ENCODE assay signal across 8 cellular contexts in the genomic region with DNA sequence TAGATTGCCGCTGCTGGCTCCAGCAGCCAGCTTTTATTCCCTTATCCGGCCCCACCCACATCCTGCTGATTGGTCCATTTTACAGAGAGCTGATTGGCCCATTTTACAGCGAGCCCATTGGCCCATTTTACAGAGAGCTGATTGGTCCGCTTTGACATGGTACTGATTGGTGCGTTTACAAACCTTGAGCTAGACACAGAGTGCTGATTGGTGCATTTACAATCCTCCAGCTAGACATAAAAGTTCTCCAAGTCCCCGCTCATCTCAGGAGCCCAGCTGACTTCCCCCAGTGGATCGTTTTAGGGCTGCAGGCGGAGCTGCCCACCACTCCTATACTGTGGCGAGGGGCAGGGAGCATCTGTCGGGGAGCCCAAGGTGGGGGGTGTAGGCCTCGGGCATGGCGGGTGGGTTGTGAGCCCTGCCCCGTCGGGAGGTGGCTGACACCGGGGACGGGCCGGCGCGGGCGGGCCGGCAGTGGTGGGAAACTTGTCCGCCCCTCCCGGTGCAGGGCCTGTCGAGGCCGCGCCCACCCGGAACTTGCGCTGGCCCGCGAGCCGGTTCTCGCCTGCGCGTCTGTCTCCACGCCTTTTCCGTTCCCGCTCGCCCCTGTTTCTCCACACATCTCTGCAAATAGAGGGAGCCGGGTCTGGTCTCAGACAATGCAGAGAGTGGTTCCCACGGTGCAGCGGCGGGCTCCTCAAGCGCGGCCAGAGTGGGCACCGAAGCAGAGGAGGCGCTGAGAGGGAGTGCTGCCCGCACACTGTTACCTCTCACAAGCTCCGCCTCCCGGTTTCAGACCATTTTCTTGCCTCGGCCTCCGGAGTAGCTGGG.
DNase-seq lines count a peak whose midpoint lies in the region; ATAC-seq, FAIRE-seq and TF ChIP-seq lines count a peak whose summit lies in the region.

No MANE protein-coding gene starts in this region.

- TF ChIP-seq POLR2A in GM18505 (IDR thresholded peaks at IDR 0.05; ENCODE audit: borderline replicate concordance, extremely low read depth, insufficient read depth, insufficient read length), result no peak

- no peaks in the 10 kb centered on the region for H3K36me3 ChIP-seq in GM23338 (ENCODE audit: insufficient read depth)
- no peaks in the 10 kb centered on the region for H3K36me3 ChIP-seq in right atrium auricular region
- H3K36me3 ChIP-seq in small intestine (ENCODE audit: control insufficient read depth in 2 of 2, insufficient read depth in 2 of 2, low read length in 2 of 2), result no peaks in the 10 kb centered on the region

- H3K4me1 ChIP-seq in GM23338 (ENCODE audit: insufficient read depth) (peaks cover 13% of the 10 kb centered on the region), right atrium auricular region (no peaks in the 10 kb centered on the region), small intestine (ENCODE audit: control insufficient read depth in 2 of 2, insufficient read depth in 1 of 2, low read depth in 1 of 2, low read length in 1 of 2) (no peaks in the 10 kb centered on the region)

- peaks cover 10% of the 10 kb centered on the region for H3K9me2 ChIP-seq in GM23338 (ENCODE audit: insufficient read depth)

- H3K4me2 ChIP-seq in GM23338, result peak overlapping the region; percentile 77

- FAIRE-seq in small intestine (lab: Jason Lieb, UNC), result no peak

- H3K27me3 Mint-ChIP-seq in GM23338 (ENCODE audit: insufficient read depth, low read depth, poor library complexity), result peaks cover 3% of the 10 kb centered on the region
- H3K27me3 Mint-ChIP-seq in activated T-helper 1 cell treated with anti-CD3 and anti-CD28 coated beads, Interleukin-12 subunit alpha, Interleukin-12 subunit beta, Interleukin-2, Interleukin-4 antibody, amounts not matched to agents 30 ng/mL and 10 ng/mL and 1 ng/mL, durations not matched to agents 14 hours and 24 hours and 36 hours (ENCODE audit: insufficient read depth), result peaks cover 53% of the 10 kb centered on the region
- no peaks in the 10 kb centered on the region for H3K27me3 Mint-ChIP-seq in chondrocyte (ENCODE audit: low read depth)

- no peaks in the 10 kb centered on the region for H4K20me1 ChIP-seq in GM23338 (replicated peaks; ENCODE audit: insufficient read depth)

- H3K27ac Mint-ChIP-seq in GM23338 (no peak overlapping the region), chondrocyte (ENCODE audit: unreplicated experiment) (no peak overlapping the region)
- H3K27ac Mint-ChIP-seq in activated T-helper 1 cell treated with anti-CD3 and anti-CD28 coated beads, Interleukin-12 subunit alpha, Interleukin-12 subunit beta, Interleukin-2, Interleukin-4 antibody, amounts not matched to agents 30 ng/mL and 10 ng/mL and 1 ng/mL, durations not matched to agents 14 hours and 24 hours and 36 hours, result no peak overlapping the region

- peak in 1 of 2 experiments; percentile 16; a peak in 1 of 4 replicates for TF ChIP-seq CTCF in GM23338 (conservative IDR thresholded peaks at IDR 0.05; ENCODE audit: low read depth in 2 of 2)
- TF ChIP-seq CTCF in right atrium auricular region (IDR thresholded peaks at IDR 0.05), result no peak
- no peak for TF ChIP-seq CTCF in chondrocyte (IDR thresholded peaks at IDR 0.05)

- peaks cover 6% of the 10 kb centered on the region for H3K4me1 Mint-ChIP-seq in GM23338
- H3K4me1 Mint-ChIP-seq in activated T-helper 1 cell treated with anti-CD3 and anti-CD28 coated beads, Interleukin-12 subunit alpha, Interleukin-12 subunit beta, Interleukin-2, Interleukin-4 antibody, amounts not matched to agents 30 ng/mL and 10 ng/mL and 1 ng/mL, durations not matched to agents 14 hours and 24 hours and 36 hours (ENCODE audit: low read depth), result peaks cover 17% of the 10 kb centered on the region
- peaks cover 12% of the 10 kb centered on the region for H3K4me1 Mint-ChIP-seq in chondrocyte (ENCODE audit: low read depth)

- H2AFZ ChIP-seq in GM23338, result peak overlapping the region; percentile 98

- H3K4me3 Mint-ChIP-seq in GM23338, result peak overlapping the region; percentile 76
- peak overlapping the region; percentile 16 for H3K4me3 Mint-ChIP-seq in activated T-helper 1 cell treated with anti-CD3 and anti-CD28 coated beads, Interleukin-12 subunit alpha, Interleukin-12 subunit beta, Interleukin-2, Interleukin-4 antibody, amounts not matched to agents 30 ng/mL and 10 ng/mL and 1 ng/mL, durations not matched to agents 14 hours and 24 hours and 36 hours
- no peak overlapping the region for H3K4me3 Mint-ChIP-seq in chondrocyte (ENCODE audit: unreplicated experiment)

- H3K27me3 ChIP-seq in GM23338 (ENCODE audit: insufficient read depth) (no peaks in the 10 kb centered on the region), right atrium auricular region (no peaks in the 10 kb centered on the region), small intestine (ENCODE audit: control insufficient read depth in 2 of 2, insufficient read depth in 2 of 2, low read length in 2 of 2) (no peaks in the 10 kb centered on the region)

- intact Hi-C loops in activated T-helper 1 cell treated with anti-CD3 and anti-CD28 coated beads, Interleukin-12 subunit alpha, Interleukin-12 subunit beta, Interleukin-2, Interleukin-4 antibody, amounts not matched to agents 30 ng/mL and 10 ng/mL and 1 ng/mL, durations not matched to agents 14 hours and 24 hours and 36 hours (cut with micrococcal nuclease), result loop anchor here (1.0 to 10.0 kb wide), 4 partner anchors 64 to 1249 kb away; partner anchors contain the start of gene DEK

- no peaks in the 10 kb centered on the region for H3K9me3 ChIP-seq in right atrium auricular region
- H3K9me3 ChIP-seq in small intestine (ENCODE audit: control insufficient read depth, low read depth), result no peaks in the 10 kb centered on the region

- peaks cover 13% of the 10 kb centered on the region; the same call in 2 of the 3 replicates for H3K9me3 Mint-ChIP-seq in GM23338
- peaks cover 8% of the 10 kb centered on the region for H3K9me3 Mint-ChIP-seq in activated T-helper 1 cell treated with anti-CD3 and anti-CD28 coated beads, Interleukin-12 subunit alpha, Interleukin-12 subunit beta, Interleukin-2, Interleukin-4 antibody, amounts not matched to agents 30 ng/mL and 10 ng/mL and 1 ng/mL, durations not matched to agents 14 hours and 24 hours and 36 hours
- peaks cover 11% of the 10 kb centered on the region for H3K9me3 Mint-ChIP-seq in chondrocyte (ENCODE audit: low read depth)

- ATAC-seq in GM23338 (peak; percentile 82), GM18505 (IDR thresholded peaks at IDR 0.05; ENCODE audit: unreplicated experiment) (no peak), HG02623 (IDR thresholded peaks at IDR 0.05; ENCODE audit: unreplicated experiment) (no peak)

- WGBS in small intestine, 3 donors, result 22 to 33% (median 29%) methylated on average over 40 to 51 of the region's 51 CpGs

- no peaks in the 10 kb centered on the region for H3K79me2 ChIP-seq in GM23338 (replicated peaks; ENCODE audit: insufficient read depth)

- DNase-seq in GM23338 (ENCODE audit: low spot score), result peak; percentile 67
- no peak for DNase-seq in activated T-helper 1 cell treated with anti-CD3 and anti-CD28 coated beads, Interleukin-12 subunit alpha, Interleukin-12 subunit beta, Interleukin-2, Interleukin-4 antibody, amounts not matched to agents 30 ng/mL and 10 ng/mL and 1 ng/mL, durations not matched to agents 14 hours and 24 hours and 36 hours (ENCODE audit: low spot score)
- no peak for DNase-seq in right atrium auricular region (ENCODE audit: low spot score)
- DNase-seq in small intestine, result no peak
- DNase-seq in GF-D8 (lab: John Stamatoyannopoulos, UW), result no peak
- no peak for DNase-seq in chondrocyte (ENCODE audit: low spot score)

- H3K27ac ChIP-seq in GM23338 (ENCODE audit: low read depth) (no peak overlapping the region), right atrium auricular region (peak overlapping the region in 1 of 2 donors; percentile 27), small intestine (ENCODE audit: low read depth in 1 of 2, low read length in 1 of 2) (no peak overlapping the region)

- H3K4me3 ChIP-seq in GM23338 (peak overlapping the region; percentile 71), right atrium auricular region (peak overlapping the region; percentile 25 to 53), small intestine (ENCODE audit: low read depth in 1 of 2, low read length in 2 of 2) (peak overlapping the region; percentile 22 to 40)

- H3K36me3 Mint-ChIP-seq in GM23338 (ENCODE audit: low read depth) (peaks cover 5% of the 10 kb centered on the region; the same call in 2 of the 3 replicates), chondrocyte (ENCODE audit: low read depth) (no peaks in the 10 kb centered on the region)
- peaks cover 2% of the 10 kb centered on the region for H3K36me3 Mint-ChIP-seq in activated T-helper 1 cell treated with anti-CD3 and anti-CD28 coated beads, Interleukin-12 subunit alpha, Interleukin-12 subunit beta, Interleukin-2, Interleukin-4 antibody, amounts not matched to agents 30 ng/mL and 10 ng/mL and 1 ng/mL, durations not matched to agents 14 hours and 24 hours and 36 hours (ENCODE audit: low read depth)

- no peaks in the 10 kb centered on the region for H3F3A ChIP-seq in GM23338 (replicated peaks; ENCODE audit: low read depth)
